Comparison of ENCODE assay signal across 8 cellular contexts in genomic region chr1:84077476-84078107, GRCh38.
DNase-seq lines count a peak whose midpoint lies in the region; ATAC-seq and TF ChIP-seq lines count a peak whose summit lies in the region.

No MANE protein-coding gene starts in this region.

- H3K4me2 ChIP-seq in MM.1S (ENCODE audit: low read depth, low read length): peak overlapping the region; percentile 69

- POLR2A ChIA-PET in activated naive CD8-positive, alpha-beta T cell treated with anti-CD3 and anti-CD28 coated beads, Interleukin-2, amount 10 ng/mL, durations not matched to agents 7 days and 5 days (lab: Charles Lee): interaction anchor here (1.0 to 1.7 kb wide), 4 partner anchors 10 to 496 kb away, joined by 3 to 9 read pairs (median 4); partner anchors contain the start of genes CTBS and PRKACB

- no peaks in the 10 kb centered on the region for H3K27me3 Mint-ChIP-seq in activated naive CD8-positive, alpha-beta T cell treated with anti-CD3 and anti-CD28 coated beads, Interleukin-2, amount 10 ng/mL, durations not matched to agents 7 days and 5 days
- H3K27me3 Mint-ChIP-seq in type B pancreatic cell: no peaks in the 10 kb centered on the region

- peak overlapping the region; percentile 81 for H3K27ac Mint-ChIP-seq in activated naive CD8-positive, alpha-beta T cell treated with anti-CD3 and anti-CD28 coated beads, Interleukin-2, amount 10 ng/mL, durations not matched to agents 7 days and 5 days
- peak overlapping the region; percentile 91 for H3K27ac Mint-ChIP-seq in type B pancreatic cell

- H3K4me1 Mint-ChIP-seq in activated naive CD8-positive, alpha-beta T cell treated with anti-CD3 and anti-CD28 coated beads, Interleukin-2, amount 10 ng/mL, durations not matched to agents 7 days and 5 days: peaks cover 7% of the 10 kb centered on the region
- peaks cover 15% of the 10 kb centered on the region for H3K4me1 Mint-ChIP-seq in type B pancreatic cell (ENCODE audit: unreplicated experiment)

- H3K36me3 Mint-ChIP-seq in activated naive CD8-positive, alpha-beta T cell treated with anti-CD3 and anti-CD28 coated beads, Interleukin-2, amount 10 ng/mL, durations not matched to agents 7 days and 5 days: no peaks in the 10 kb centered on the region
- peaks cover 5% of the 10 kb centered on the region for H3K36me3 Mint-ChIP-seq in type B pancreatic cell

- H4K20me1 ChIP-seq in MM.1S (ENCODE audit: insufficient read depth, low read length): no peaks in the 10 kb centered on the region

- H3K9me3 Mint-ChIP-seq in activated naive CD8-positive, alpha-beta T cell treated with anti-CD3 and anti-CD28 coated beads, Interleukin-2, amount 10 ng/mL, durations not matched to agents 7 days and 5 days: no peaks in the 10 kb centered on the region
- no peaks in the 10 kb centered on the region for H3K9me3 Mint-ChIP-seq in type B pancreatic cell

- H3K4me1 ChIP-seq in HAP-1: peaks cover 9% of the 10 kb centered on the region
- no peaks in the 10 kb centered on the region for H3K4me1 ChIP-seq in MM.1S (ENCODE audit: low read length)
- H3K4me1 ChIP-seq in cardiac muscle cell (ENCODE audit: low read depth): peaks cover 13% of the 10 kb centered on the region

- H3K27me3 ChIP-seq in HAP-1 (ENCODE audit: low read depth) (no peaks in the 10 kb centered on the region), MM.1S (replicated peaks; ENCODE audit: insufficient read depth, low read length) (no peaks in the 10 kb centered on the region), cardiac muscle cell (no peaks in the 10 kb centered on the region)

- H3K4me3 Mint-ChIP-seq in activated naive CD8-positive, alpha-beta T cell treated with anti-CD3 and anti-CD28 coated beads, Interleukin-2, amount 10 ng/mL, durations not matched to agents 7 days and 5 days: peak overlapping the region; percentile 82
- H3K4me3 Mint-ChIP-seq in type B pancreatic cell: peak overlapping the region; percentile 93

- ATAC-seq in activated naive CD8-positive, alpha-beta T cell treated with anti-CD3 and anti-CD28 coated beads, Interleukin-2, amount 10 ng/mL, durations not matched to agents 7 days and 5 days (ENCODE audit: low read depth): peak; percentile 92

- H3K36me3 ChIP-seq in HAP-1 (replicated peaks) (0 out of 2 replicates have a peak, but pooled peaks cover 3% of the 10 kb centered on the region), MM.1S (replicated peaks; ENCODE audit: insufficient read depth, low read length) (no peaks in the 10 kb centered on the region), cardiac muscle cell (no peaks in the 10 kb centered on the region)

- H3F3A ChIP-seq in MM.1S (ENCODE audit: insufficient read depth, low read length): no peaks in the 10 kb centered on the region; the same call in 1 of the 2 replicates

- DNase-seq in GM04504 (ENCODE audit: low read depth) (peak; percentile 49), HAP-1 (ENCODE audit: low spot score in 2 of 2) (peak; percentile 77 to 84), MM.1S (peak; percentile 61), SKM-1 treated with dmso at 0.1 percent for 144 hours (lab: John Stamatoyannopoulos, UW; ENCODE audit: unreplicated experiment) (peak; percentile 75), cardiac muscle cell (ENCODE audit: low read depth in 1 of 2, low spot score in 1 of 2) (peak; percentile 84 to 89), pons (ENCODE audit: low spot score) (peak; percentile 80), type B pancreatic cell (ENCODE audit: extremely low spot score, unreplicated experiment) (peak; percentile 85)
- DNase-seq in activated naive CD8-positive, alpha-beta T cell treated with anti-CD3 and anti-CD28 coated beads, Interleukin-2, amount 10 ng/mL, durations not matched to agents 7 days and 5 days: peak; percentile 86

- H3K79me2 ChIP-seq in MM.1S (ENCODE audit: low read length): no peaks in the 10 kb centered on the region

- H3K4me3 ChIP-seq in HAP-1: peak overlapping the region; percentile 84
- peak overlapping the region; percentile 72 for H3K4me3 ChIP-seq in MM.1S (ENCODE audit: low read length)
- H3K4me3 ChIP-seq in cardiac muscle cell: peak overlapping the region; percentile 96

- in situ Hi-C loops in HAP-1 (cut with MboI; ENCODE audit: low sequenced_read_pairs): no loop called here

- H3K9ac ChIP-seq in MM.1S (ENCODE audit: low read length): peak overlapping the region; percentile 57

- H3K9me3 ChIP-seq in HAP-1 (no peaks in the 10 kb centered on the region), MM.1S (replicated peaks; ENCODE audit: insufficient read depth, low read length) (no peaks in the 10 kb centered on the region), cardiac muscle cell (ENCODE audit: low read depth) (no peaks in the 10 kb centered on the region)

- TF ChIP-seq CTCF in MM.1S (IDR thresholded peaks at IDR 0.05; ENCODE audit: low read length) (no peak), cardiac muscle cell (IDR thresholded peaks at IDR 0.05; ENCODE audit: low read depth, low read length) (no peak), type B pancreatic cell (conservative IDR thresholded peaks at IDR 0.05) (no peak)

- H3K27ac ChIP-seq in MM.1S (ENCODE audit: low read length) (peak overlapping the region; percentile 25; the same call in 1 of the 2 replicates), cardiac muscle cell (peak overlapping the region; percentile 98)

- H2AFZ ChIP-seq in MM.1S (ENCODE audit: low read length): peak overlapping the region; percentile 51

- no peaks in the 10 kb centered on the region for H3K9me2 ChIP-seq in MM.1S (replicated peaks; ENCODE audit: insufficient read depth, low read length)

Comparison
In these comparisons a context has a peak if more than half of its experiments do, and no peak if none do; other contexts are left out.
1. Peak in every context shown above with its lines: DNase-seq, ATAC-seq, H3K4me3 ChIP-seq and H3K27ac ChIP-seq.